In the genomic region with DNA sequence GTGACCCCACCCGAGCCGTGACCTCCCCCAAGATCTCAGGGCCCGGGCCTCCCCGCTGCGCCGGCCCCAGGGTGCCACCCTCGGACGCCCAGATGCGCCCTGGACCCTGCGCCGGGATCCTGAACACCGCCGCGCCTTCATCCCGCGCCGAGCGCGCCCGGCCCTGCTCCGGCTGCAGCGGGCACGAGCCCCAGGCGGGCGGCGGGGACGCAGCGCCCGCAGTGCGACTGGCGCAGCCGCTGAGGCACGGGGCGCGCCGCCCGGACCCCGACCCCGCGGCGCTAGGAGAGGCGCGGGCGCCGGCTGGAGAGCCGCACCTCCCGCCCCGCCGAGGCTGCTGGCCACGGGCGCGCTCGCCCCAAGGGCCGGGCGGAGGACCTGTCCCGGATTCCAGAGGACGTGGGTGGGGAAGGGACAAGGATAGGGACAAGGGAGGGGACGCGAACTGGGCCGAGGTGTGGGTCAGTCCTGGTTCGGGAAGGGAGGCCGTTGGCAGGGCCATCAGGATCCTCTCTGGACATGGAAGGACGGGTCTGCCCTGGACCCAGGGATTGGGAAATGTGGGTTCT, we compare ENCODE assay signal across 1 cellular context.
A peak's percentile ranks its signal among the peaks of the same experiment; 100 is the strongest.
TF ChIP-seq lines count a peak whose summit lies in the region.

No MANE protein-coding gene starts in this region.

TF ChIP-seq in H1, 55 proteins besides CTCF, POLR2A, EP300 and RAD21:
- no peak for TF ChIP-seq TAF1 (IDR thresholded peaks at IDR 0.05; ENCODE audit: low read depth, low read length)
- TF ChIP-seq KDM4A (IDR thresholded peaks at IDR 0.05; ENCODE audit: low read depth, low read length, severe bottlenecking): peak; percentile 55
- TF ChIP-seq EZH2 (IDR thresholded peaks at IDR 0.05; ENCODE audit: low read depth, low read length, severe bottlenecking): peak; percentile 89
- TF ChIP-seq SUZ12 (IDR thresholded peaks at IDR 0.05; ENCODE audit: low read length): peak; percentile 35; the same call in 1 of the 2 replicates
TF ChIP-seq in H1: peak in this region for 3.
